In genomic region chr4:108360857-108361820, GRCh38 we compare ENCODE assay signal across 10 cellular contexts.
A peak's percentile ranks its signal among the peaks of the same experiment; 100 is the strongest.
DNase-seq lines count a peak whose midpoint lies in the region; ATAC-seq and TF ChIP-seq lines count a peak whose summit lies in the region.
"Had no signal": no experiment of that assay in that cellular context is flagged by ENCODE, and none has a peak within 500 bp of the region (broad histone marks: within the 10 kb centered on the region; RNA-seq: fewer than 3 reads in every experiment).

No MANE protein-coding gene starts in this region.

- H3K36me3 ChIP-seq in MM.1S (replicated peaks; ENCODE audit: insufficient read depth, low read length) (no peaks in the 10 kb centered on the region), tibial nerve (no peaks in the 10 kb centered on the region)

- H3K79me2 ChIP-seq in MM.1S (ENCODE audit: low read length): no peaks in the 10 kb centered on the region

- WGBS in tibial nerve, 2 donors: 39 to 42% methylated on average over 13 of the region's 13 CpGs

- peak overlapping the region; percentile 88 for H3K27ac Mint-ChIP-seq in nephron progenitor cell

- H2AFZ ChIP-seq in MM.1S (ENCODE audit: low read length): peak overlapping the region; percentile 18; the same call in 1 of the 2 replicates

- no peak for ATAC-seq in HG03175 (IDR thresholded peaks at IDR 0.05; ENCODE audit: unreplicated experiment)

- peaks cover 53% of the 10 kb centered on the region for H3K4me1 Mint-ChIP-seq in nephron progenitor cell

- H4K20me1 ChIP-seq in MM.1S (ENCODE audit: insufficient read depth, low read length): no peaks in the 10 kb centered on the region

- no peaks in the 10 kb centered on the region for H3K9me3 Mint-ChIP-seq in nephron progenitor cell
- H3K9me3 Mint-ChIP-seq: activated naive CD4-positive, alpha-beta T cell treated with anti-CD3 and anti-CD28 coated beads, Interleukin-2, amount 50 U/mL, for 72 hours had no signal

- TF ChIP-seq EP300 in tibial nerve (IDR thresholded peaks at IDR 0.05): no peak

- no peak overlapping the region for H3K4me3 ChIP-seq in MM.1S (ENCODE audit: low read length)
- no peak overlapping the region for H3K4me3 ChIP-seq in tibial nerve
- H3K4me3 ChIP-seq: lung had no signal

- H3K27me3 Mint-ChIP-seq in nephron progenitor cell (ENCODE audit: low read depth, poor library complexity): no peaks in the 10 kb centered on the region

- peak overlapping the region; percentile 22 for H3K4me3 Mint-ChIP-seq in nephron progenitor cell

- no peaks in the 10 kb centered on the region for H3K9me2 ChIP-seq in MM.1S (replicated peaks; ENCODE audit: insufficient read depth, low read length)

- H3K9ac ChIP-seq in MM.1S (ENCODE audit: low read length): no peak overlapping the region

- TF ChIP-seq POLR2A in tibial nerve (IDR thresholded peaks at IDR 0.05): no peak

- H3K27me3 ChIP-seq in MM.1S (replicated peaks; ENCODE audit: insufficient read depth, low read length): no peaks in the 10 kb centered on the region
- no peaks in the 10 kb centered on the region for H3K27me3 ChIP-seq in tibial nerve

- no peaks in the 10 kb centered on the region for H3K9me3 ChIP-seq in MM.1S (replicated peaks; ENCODE audit: insufficient read depth, low read length)
- no peaks in the 10 kb centered on the region for H3K9me3 ChIP-seq in tibial nerve

- H3K36me3 Mint-ChIP-seq in nephron progenitor cell (ENCODE audit: low read depth): no peaks in the 10 kb centered on the region

- TF ChIP-seq CTCF in MM.1S (IDR thresholded peaks at IDR 0.05; ENCODE audit: low read length) (no peak), nephron progenitor cell (IDR thresholded peaks at IDR 0.05) (no peak), tibial nerve (IDR thresholded peaks at IDR 0.05) (no peak)

- peak overlapping the region; percentile 35; the same call in 1 of the 2 replicates for H3K4me2 ChIP-seq in MM.1S (ENCODE audit: low read depth, low read length)

- H3K27ac ChIP-seq in MM.1S (ENCODE audit: low read length) (peak overlapping the region; percentile 68; the same call in 1 of the 2 replicates), tibial nerve (peak overlapping the region in 1 of 4 donors; percentile 11)

- DNase-seq in Daoy (ENCODE audit: low read depth) (peak; percentile 22), MM.1S (no peak), cerebellum (ENCODE audit: low spot score) (peak; percentile 8), nephron progenitor cell (peak; percentile 26), tibial nerve (ENCODE audit: low spot score in 2 of 2) (no peak), T-helper 9 cell (no peak), occipital lobe (lab: John Stamatoyannopoulos, UW) (no peak)

- H3K4me1 ChIP-seq in MM.1S (ENCODE audit: low read length) (peaks cover 40% of the 10 kb centered on the region), tibial nerve (peaks cover 0 to 13% (median 4%) of the 10 kb centered on the region in 4 donors)

- peaks cover 32% of the 10 kb centered on the region for H3F3A ChIP-seq in MM.1S (ENCODE audit: insufficient read depth, low read length)

Comparison
In these comparisons a context has a peak if more than half of its experiments do, and no peak if none do; other contexts are left out.
1. DNase-seq: peak in Daoy (single experiment), cerebellum (single experiment) and nephron progenitor cell (single experiment); none in MM.1S (single experiment), tibial nerve (0 of 2), T-helper 9 cell (single experiment) and occipital lobe (single experiment).